1 cellular context compared by ENCODE assay signal in the genomic region with DNA sequence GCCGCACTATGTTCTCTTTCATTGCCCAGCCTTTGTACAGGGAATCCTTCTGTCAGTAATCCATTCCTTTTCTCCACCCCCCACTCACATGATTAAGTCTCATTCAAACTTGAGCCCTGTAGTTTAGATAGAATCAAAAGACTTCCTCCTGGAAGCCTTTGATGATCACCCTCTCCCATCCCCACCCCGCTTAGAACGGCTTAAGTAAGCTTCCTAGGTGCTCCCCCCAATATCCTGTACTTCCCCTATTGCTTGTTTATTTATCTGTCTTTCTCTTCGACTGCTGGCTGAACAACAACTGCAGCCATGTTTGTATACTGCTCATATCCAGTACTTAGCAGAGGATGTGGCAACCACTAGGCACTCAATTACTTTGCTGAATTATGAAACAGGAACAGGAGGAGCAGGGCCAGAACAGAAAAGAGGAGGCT.
TF ChIP-seq lines count a peak whose summit lies in the region.

No MANE protein-coding gene starts in this region.

TF ChIP-seq in HepG2, 621 proteins besides CTCF, POLR2A, EP300 and RAD21 (continued from another document and continues in another):
- TF ChIP-seq, protein P1, sequence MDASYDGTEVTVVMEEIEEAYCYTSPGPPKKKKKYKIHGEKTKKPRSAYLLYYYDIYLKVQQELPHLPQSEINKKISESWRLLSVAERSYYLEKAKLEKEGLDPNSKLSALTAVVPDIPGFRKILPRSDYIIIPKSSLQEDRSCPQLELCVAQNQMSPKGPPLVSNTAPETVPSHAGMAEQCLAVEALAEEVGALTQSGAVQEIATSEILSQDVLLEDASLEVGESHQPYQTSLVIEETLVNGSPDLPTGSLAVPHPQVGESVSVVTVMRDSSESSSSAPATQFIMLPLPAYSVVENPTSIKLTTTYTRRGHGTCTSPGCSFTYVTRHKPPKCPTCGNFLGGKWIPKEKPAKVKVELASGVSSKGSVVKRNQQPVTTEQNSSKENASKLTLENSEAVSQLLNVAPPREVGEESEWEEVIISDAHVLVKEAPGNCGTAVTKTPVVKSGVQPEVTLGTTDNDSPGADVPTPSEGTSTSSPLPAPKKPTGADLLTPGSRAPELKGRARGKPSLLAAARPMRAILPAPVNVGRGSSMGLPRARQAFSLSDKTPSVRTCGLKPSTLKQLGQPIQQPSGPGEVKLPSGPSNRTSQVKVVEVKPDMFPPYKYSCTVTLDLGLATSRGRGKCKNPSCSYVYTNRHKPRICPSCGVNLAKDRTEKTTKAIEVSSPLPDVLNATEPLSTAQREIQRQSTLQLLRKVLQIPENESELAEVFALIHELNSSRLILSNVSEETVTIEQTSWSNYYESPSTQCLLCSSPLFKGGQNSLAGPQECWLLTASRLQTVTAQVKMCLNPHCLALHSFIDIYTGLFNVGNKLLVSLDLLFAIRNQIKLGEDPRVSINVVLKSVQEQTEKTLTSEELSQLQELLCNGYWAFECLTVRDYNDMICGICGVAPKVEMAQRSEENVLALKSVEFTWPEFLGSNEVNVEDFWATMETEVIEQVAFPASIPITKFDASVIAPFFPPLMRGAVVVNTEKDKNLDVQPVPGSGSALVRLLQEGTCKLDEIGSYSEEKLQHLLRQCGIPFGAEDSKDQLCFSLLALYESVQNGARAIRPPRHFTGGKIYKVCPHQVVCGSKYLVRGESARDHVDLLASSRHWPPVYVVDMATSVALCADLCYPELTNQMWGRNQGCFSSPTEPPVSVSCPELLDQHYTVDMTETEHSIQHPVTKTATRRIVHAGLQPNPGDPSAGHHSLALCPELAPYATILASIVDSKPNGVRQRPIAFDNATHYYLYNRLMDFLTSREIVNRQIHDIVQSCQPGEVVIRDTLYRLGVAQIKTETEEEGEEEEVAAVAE (CRISPR knock-in tag; IDR thresholded peaks at IDR 0.05; ENCODE audit: borderline replicate concordance), result 0 out of 2 replicates have a peak, but pooled peaks have one; percentile 47
- TF ChIP-seq ZNF10 (CRISPR knock-in tag; IDR thresholded peaks at IDR 0.05; ENCODE audit: borderline replicate concordance, low read depth) (no peak), PAX8 (CRISPR knock-in tag; IDR thresholded peaks at IDR 0.05; ENCODE audit: borderline replicate concordance) (no peak), NFE2L1 (CRISPR knock-in tag; IDR thresholded peaks at IDR 0.05; ENCODE audit: borderline replicate concordance) (no peak), ZC3H13 (CRISPR knock-in tag; IDR thresholded peaks at IDR 0.05) (no peak), ZNF136 (CRISPR knock-in tag; IDR thresholded peaks at IDR 0.05; ENCODE audit: low read depth) (no peak), SOX13 (IDR thresholded peaks at IDR 0.05) (peak; percentile 72), SOX13 (CRISPR knock-in tag; conservative IDR thresholded peaks at IDR 0.05 in 1 of 2, IDR thresholded peaks at IDR 0.05 in 1 of 2) (peak in 1 of 2 experiments; percentile 79; a peak in 2 of 4 replicates), NCOA1 (CRISPR knock-in tag; IDR thresholded peaks at IDR 0.05) (no peak), CENPX (CRISPR knock-in tag; IDR thresholded peaks at IDR 0.05) (no peak), EZH2 (conservative IDR thresholded peaks at IDR 0.05; ENCODE audit: low read depth, low read length) (no peak), JUND (CRISPR knock-in tag; IDR thresholded peaks at IDR 0.05) (no peak), IKZF1 (IDR thresholded peaks at IDR 0.05) (no peak), RBFOX2 (IDR thresholded peaks at IDR 0.05; ENCODE audit: low read depth, low read length) (no peak), AHR (CRISPR knock-in tag; IDR thresholded peaks at IDR 0.05) (no peak), SSRP1 (CRISPR knock-in tag; IDR thresholded peaks at IDR 0.05) (no peak), YY1 (IDR thresholded peaks at IDR 0.05; ENCODE audit: insufficient read depth, insufficient replicate concordance, low read depth, low read length) (peak; percentile 51), MEIS2 (CRISPR knock-in tag; IDR thresholded peaks at IDR 0.05) (no peak), ARNT (IDR thresholded peaks at IDR 0.05) (no peak), KLF11 (CRISPR knock-in tag; IDR thresholded peaks at IDR 0.05) (no peak), KLF13 (CRISPR knock-in tag; IDR thresholded peaks at IDR 0.05) (no peak), ZNF775 (CRISPR knock-in tag; IDR thresholded peaks at IDR 0.05; ENCODE audit: borderline replicate concordance) (no peak), MTF1 (CRISPR knock-in tag; IDR thresholded peaks at IDR 0.05) (no peak), SMARCC2 (IDR thresholded peaks at IDR 0.05) (no peak), GLI4 (CRISPR knock-in tag; IDR thresholded peaks at IDR 0.05; ENCODE audit: borderline replicate concordance) (no peak), SOX6 (IDR thresholded peaks at IDR 0.05) (no peak), SOX6 (CRISPR knock-in tag; IDR thresholded peaks at IDR 0.05) (peak; percentile 88), ZFP62 (CRISPR knock-in tag; IDR thresholded peaks at IDR 0.05) (no peak), TOPORS (CRISPR knock-in tag; IDR thresholded peaks at IDR 0.05) (no peak), ZNF7 (CRISPR knock-in tag; IDR thresholded peaks at IDR 0.05) (no peak), ZFYVE20 (CRISPR knock-in tag; IDR thresholded peaks at IDR 0.05; ENCODE audit: borderline replicate concordance, low read depth) (no peak), XRCC5 (optimal IDR thresholded peaks at IDR 0.05; ENCODE audit: low read length) (no peak), ZNF746 (CRISPR knock-in tag; IDR thresholded peaks at IDR 0.05) (no peak), SMAD1 (CRISPR knock-in tag; IDR thresholded peaks at IDR 0.05; ENCODE audit: borderline replicate concordance, low read depth) (no peak), SP4 (CRISPR knock-in tag; IDR thresholded peaks at IDR 0.05) (no peak), DNMT3B (CRISPR knock-in tag; conservative IDR thresholded peaks at IDR 0.05) (0 out of 2 replicates have a peak, but pooled peaks have one; percentile 36), ZNF44 (CRISPR knock-in tag; IDR thresholded peaks at IDR 0.05) (no peak)
- TF ChIP-seq, protein P2, sequence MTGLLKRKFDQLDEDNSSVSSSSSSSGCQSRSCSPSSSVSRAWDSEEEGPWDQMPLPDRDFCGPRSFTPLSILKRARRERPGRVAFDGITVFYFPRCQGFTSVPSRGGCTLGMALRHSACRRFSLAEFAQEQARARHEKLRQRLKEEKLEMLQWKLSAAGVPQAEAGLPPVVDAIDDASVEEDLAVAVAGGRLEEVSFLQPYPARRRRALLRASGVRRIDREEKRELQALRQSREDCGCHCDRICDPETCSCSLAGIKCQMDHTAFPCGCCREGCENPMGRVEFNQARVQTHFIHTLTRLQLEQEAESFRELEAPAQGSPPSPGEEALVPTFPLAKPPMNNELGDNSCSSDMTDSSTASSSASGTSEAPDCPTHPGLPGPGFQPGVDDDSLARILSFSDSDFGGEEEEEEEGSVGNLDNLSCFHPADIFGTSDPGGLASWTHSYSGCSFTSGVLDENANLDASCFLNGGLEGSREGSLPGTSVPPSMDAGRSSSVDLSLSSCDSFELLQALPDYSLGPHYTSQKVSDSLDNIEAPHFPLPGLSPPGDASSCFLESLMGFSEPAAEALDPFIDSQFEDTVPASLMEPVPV (CRISPR knock-in tag; IDR thresholded peaks at IDR 0.05), result 0 out of 2 replicates have a peak, but pooled peaks have one; percentile 26
- TF ChIP-seq, protein P3, sequence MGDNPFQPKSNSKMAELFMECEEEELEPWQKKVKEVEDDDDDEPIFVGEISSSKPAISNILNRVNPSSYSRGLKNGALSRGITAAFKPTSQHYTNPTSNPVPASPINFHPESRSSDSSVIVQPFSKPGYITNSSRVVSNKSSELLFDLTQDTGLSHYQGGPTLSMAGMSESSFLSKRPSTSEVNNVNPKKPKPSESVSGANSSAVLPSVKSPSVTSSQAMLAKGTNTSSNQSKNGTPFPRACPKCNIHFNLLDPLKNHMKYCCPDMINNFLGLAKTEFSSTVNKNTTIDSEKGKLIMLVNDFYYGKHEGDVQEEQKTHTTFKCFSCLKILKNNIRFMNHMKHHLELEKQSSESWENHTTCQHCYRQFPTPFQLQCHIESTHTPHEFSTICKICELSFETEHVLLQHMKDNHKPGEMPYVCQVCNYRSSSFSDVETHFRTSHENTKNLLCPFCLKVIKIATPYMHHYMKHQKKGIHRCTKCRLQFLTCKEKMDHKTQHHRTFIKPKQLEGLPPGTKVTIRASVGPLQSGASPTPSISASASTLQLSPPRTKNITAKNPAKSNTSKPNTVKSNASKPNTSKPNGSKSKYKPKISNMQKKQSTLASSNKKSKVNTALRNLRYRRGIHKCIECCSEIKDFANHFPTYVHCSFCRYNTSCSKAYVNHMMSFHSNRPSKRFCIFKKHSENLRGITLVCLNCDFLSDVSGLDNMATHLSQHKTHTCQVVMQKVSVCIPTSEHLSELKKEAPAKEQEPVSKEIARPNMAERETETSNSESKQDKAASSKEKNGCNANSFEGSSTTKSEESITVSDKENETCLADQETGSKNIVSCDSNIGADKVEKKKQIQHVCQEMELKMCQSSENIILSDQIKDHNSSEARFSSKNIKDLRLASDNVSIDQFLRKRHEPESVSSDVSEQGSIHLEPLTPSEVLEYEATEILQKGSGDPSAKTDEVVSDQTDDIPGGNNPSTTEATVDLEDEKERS (CRISPR knock-in tag; IDR thresholded peaks at IDR 0.05), result no peak
- TF ChIP-seq, protein P4, sequence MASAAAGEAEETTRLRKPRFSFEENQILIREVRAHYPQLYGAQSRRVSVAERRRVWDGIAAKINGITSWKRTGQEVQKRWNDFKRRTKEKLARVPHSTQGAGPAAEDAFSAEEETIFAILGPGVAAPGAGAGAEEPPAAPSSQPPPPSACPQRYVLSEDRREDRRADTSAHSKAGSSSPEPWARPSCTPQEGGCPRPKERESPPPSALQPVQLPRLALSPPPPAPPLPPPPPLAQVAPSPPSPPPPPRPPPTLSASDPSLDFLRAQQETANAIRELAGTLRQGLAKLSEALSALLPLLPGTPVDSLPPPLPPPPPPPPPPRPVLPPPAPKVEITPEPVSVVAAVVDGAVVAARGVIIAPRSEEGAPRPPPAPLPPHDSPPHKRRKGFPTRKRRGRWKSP (CRISPR knock-in tag; IDR thresholded peaks at IDR 0.05), result no peak
- TF ChIP-seq, protein P5, sequence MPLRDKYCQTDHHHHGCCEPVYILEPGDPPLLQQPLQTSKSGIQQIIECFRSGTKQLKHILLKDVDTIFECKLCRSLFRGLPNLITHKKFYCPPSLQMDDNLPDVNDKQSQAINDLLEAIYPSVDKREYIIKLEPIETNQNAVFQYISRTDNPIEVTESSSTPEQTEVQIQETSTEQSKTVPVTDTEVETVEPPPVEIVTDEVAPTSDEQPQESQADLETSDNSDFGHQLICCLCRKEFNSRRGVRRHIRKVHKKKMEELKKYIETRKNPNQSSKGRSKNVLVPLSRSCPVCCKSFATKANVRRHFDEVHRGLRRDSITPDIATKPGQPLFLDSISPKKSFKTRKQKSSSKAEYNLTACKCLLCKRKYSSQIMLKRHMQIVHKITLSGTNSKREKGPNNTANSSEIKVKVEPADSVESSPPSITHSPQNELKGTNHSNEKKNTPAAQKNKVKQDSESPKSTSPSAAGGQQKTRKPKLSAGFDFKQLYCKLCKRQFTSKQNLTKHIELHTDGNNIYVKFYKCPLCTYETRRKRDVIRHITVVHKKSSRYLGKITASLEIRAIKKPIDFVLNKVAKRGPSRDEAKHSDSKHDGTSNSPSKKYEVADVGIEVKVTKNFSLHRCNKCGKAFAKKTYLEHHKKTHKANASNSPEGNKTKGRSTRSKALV (CRISPR knock-in tag; IDR thresholded peaks at IDR 0.05), result no peak
- TF ChIP-seq, protein P6, sequence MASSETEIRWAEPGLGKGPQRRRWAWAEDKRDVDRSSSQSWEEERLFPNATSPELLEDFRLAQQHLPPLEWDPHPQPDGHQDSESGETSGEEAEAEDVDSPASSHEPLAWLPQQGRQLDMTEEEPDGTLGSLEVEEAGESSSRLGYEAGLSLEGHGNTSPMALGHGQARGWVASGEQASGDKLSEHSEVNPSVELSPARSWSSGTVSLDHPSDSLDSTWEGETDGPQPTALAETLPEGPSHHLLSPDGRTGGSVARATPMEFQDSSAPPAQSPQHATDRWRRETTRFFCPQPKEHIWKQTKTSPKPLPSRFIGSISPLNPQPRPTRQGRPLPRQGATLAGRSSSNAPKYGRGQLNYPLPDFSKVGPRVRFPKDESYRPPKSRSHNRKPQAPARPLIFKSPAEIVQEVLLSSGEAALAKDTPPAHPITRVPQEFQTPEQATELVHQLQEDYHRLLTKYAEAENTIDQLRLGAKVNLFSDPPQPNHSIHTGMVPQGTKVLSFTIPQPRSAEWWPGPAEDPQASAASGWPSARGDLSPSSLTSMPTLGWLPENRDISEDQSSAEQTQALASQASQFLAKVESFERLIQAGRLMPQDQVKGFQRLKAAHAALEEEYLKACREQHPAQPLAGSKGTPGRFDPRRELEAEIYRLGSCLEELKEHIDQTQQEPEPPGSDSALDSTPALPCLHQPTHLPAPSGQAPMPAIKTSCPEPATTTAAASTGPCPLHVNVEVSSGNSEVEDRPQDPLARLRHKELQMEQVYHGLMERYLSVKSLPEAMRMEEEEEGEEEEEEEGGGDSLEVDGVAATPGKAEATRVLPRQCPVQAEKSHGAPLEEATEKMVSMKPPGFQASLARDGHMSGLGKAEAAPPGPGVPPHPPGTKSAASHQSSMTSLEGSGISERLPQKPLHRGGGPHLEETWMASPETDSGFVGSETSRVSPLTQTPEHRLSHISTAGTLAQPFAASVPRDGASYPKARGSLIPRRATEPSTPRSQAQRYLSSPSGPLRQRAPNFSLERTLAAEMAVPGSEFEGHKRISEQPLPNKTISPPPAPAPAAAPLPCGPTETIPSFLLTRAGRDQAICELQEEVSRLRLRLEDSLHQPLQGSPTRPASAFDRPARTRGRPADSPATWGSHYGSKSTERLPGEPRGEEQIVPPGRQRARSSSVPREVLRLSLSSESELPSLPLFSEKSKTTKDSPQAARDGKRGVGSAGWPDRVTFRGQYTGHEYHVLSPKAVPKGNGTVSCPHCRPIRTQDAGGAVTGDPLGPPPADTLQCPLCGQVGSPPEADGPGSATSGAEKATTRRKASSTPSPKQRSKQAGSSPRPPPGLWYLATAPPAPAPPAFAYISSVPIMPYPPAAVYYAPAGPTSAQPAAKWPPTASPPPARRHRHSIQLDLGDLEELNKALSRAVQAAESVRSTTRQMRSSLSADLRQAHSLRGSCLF (CRISPR knock-in tag; IDR thresholded peaks at IDR 0.05; ENCODE audit: borderline replicate concordance), result no peak
- TF ChIP-seq, protein P7, sequence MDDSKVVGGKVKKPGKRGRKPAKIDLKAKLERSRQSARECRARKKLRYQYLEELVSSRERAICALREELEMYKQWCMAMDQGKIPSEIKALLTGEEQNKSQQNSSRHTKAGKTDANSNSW (CRISPR knock-in tag; IDR thresholded peaks at IDR 0.05; ENCODE audit: borderline replicate concordance), result no peak
- TF ChIP-seq, protein P8, sequence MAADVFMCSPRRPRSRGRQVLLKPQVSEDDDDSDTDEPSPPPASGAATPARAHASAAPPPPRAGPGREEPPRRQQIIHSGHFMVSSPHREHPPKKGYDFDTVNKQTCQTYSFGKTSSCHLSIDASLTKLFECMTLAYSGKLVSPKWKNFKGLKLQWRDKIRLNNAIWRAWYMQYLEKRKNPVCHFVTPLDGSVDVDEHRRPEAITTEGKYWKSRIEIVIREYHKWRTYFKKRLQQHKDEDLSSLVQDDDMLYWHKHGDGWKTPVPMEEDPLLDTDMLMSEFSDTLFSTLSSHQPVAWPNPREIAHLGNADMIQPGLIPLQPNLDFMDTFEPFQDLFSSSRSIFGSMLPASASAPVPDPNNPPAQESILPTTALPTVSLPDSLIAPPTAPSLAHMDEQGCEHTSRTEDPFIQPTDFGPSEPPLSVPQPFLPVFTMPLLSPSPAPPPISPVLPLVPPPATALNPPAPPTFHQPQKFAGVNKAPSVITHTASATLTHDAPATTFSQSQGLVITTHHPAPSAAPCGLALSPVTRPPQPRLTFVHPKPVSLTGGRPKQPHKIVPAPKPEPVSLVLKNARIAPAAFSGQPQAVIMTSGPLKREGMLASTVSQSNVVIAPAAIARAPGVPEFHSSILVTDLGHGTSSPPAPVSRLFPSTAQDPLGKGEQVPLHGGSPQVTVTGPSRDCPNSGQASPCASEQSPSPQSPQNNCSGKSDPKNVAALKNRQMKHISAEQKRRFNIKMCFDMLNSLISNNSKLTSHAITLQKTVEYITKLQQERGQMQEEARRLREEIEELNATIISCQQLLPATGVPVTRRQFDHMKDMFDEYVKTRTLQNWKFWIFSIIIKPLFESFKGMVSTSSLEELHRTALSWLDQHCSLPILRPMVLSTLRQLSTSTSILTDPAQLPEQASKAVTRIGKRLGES (CRISPR knock-in tag; IDR thresholded peaks at IDR 0.05; ENCODE audit: borderline replicate concordance), result no peak
